ENCODE assay signal across 9 cellular contexts in the genomic region with DNA sequence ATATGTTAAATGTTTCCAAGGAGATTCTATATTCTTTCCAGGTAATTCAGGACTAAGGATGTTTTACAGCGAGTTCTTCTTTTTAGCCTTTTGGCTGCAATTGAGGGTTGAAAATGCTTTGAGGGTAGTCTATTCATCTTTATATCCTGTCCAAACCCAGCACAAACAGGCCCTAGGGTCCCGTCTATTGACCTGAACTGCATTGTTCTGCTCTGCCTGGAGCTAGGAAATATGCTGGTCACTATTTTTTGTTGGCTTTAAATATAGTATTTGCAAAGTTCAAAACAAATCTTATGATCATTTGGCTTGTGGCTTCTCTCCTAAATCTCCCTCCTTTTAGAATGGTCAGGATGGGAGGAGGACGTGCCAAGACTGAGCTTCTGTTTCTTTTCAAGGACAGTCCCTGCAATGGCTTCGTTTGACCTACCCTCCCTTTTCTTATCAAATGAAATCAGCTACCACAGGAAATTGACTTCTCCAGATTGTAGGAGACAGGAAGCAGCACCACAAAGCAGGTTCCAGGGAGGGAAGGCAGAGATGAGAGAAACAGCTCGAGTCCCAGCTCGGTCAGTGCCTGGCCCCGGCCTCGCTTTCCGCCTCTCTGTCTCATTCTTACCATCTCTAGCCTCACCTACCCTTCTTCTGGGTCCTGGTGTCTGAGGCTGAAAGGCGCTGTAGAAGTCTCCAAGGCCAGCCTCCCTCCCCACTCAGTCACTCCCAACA. TPM values are rescaled to one million over a fixed set of nuclear protein-coding genes. Genes with fewer than 3 reads are reported as not detected.
DNase-seq lines count a peak whose midpoint lies in the region; ATAC-seq and TF ChIP-seq lines count a peak whose summit lies in the region.
"Had no signal": no experiment of that assay in that cellular context is flagged by ENCODE, and none has a peak within 500 bp of the region (broad histone marks: within the 10 kb centered on the region; RNA-seq: fewer than 3 reads in every experiment).

No MANE protein-coding gene starts in this region.

- H3K4ac ChIP-seq in neuronal stem cell (ENCODE audit: low read length), result no peak overlapping the region

- peak overlapping the region; percentile 85 for H2AFZ ChIP-seq in neuronal stem cell (ENCODE audit: low read length)

- no peaks in the 10 kb centered on the region for H3K9me3 Mint-ChIP-seq in endodermal cell

- H2BK12ac ChIP-seq in neuronal stem cell (ENCODE audit: low read length), result no peak overlapping the region

- TF ChIP-seq CTCF in Panc1 (IDR thresholded peaks at IDR 0.05) (no peak), endodermal cell (conservative IDR thresholded peaks at IDR 0.05) (no peak)

- in situ Hi-C loops in Panc1 (cut with HindIII; ENCODE audit: low pct_unique_long_range_greater_than_20kb, low sequenced_read_pairs), result no loop called here

- H3K23ac ChIP-seq in neuronal stem cell (ENCODE audit: low read depth, low read length, poor library complexity), result no peak overlapping the region

- H4K91ac ChIP-seq in neuronal stem cell (ENCODE audit: low read depth, low read length, poor library complexity), result no peak overlapping the region

- H4K8ac ChIP-seq in neuronal stem cell (ENCODE audit: low read depth, low read length), result peak overlapping the region; percentile 20

- DNase-seq in GF-D8 (lab: John Stamatoyannopoulos, UW) (peak; percentile 93), Panc1 (ENCODE audit: low read depth, low spot score) (no peak), endodermal cell (peak; percentile 53), neuronal stem cell (ENCODE audit: low spot score) (no peak), middle frontal gyrus (ENCODE audit: extremely low spot score, low spot score) (no peak), mesenteric fat pad (ENCODE audit: low spot score) (no peak)
- no peak for DNase-seq in effector CD4-positive, alpha-beta T cell
- DNase-seq: foreskin melanocyte had no signal

- no peak overlapping the region for H3K4me3 Mint-ChIP-seq in endodermal cell

- H3K9ac ChIP-seq in endodermal cell (ENCODE audit: extremely low read depth, low read length, poor library complexity, severe bottlenecking) (no peak overlapping the region), neuronal stem cell (ENCODE audit: low read depth, low read length, poor library complexity) (no peak overlapping the region)

- no peak overlapping the region for H3K4me3 ChIP-seq in Panc1 (ENCODE audit: low read depth in 2 of 2, low read length in 2 of 2)
- no peak overlapping the region for H3K4me3 ChIP-seq in endodermal cell (ENCODE audit: low read length)
- H3K4me3 ChIP-seq in neuronal stem cell (ENCODE audit: low read length in 2 of 2), result no peak overlapping the region

- H3K27me3 ChIP-seq in Panc1 (ENCODE audit: control insufficient read depth, insufficient read depth, low read length) (no peaks in the 10 kb centered on the region), endodermal cell (ENCODE audit: control insufficient read depth, insufficient read depth, low read length, poor library complexity, severe bottlenecking) (no peaks in the 10 kb centered on the region), neuronal stem cell (ENCODE audit: control insufficient read depth in 3 of 3, insufficient read depth in 3 of 3, low read depth in 1 of 3, low read length in 3 of 3) (no peaks in the 10 kb centered on the region)

- no peak overlapping the region for H2AK5ac ChIP-seq in neuronal stem cell (ENCODE audit: low read depth, low read length)

- H3K27me3 Mint-ChIP-seq in endodermal cell (ENCODE audit: insufficient read depth), result no peaks in the 10 kb centered on the region

- 92% methylated on average over 3 to 10 of the region's 10 CpGs for WGBS in endodermal cell (ENCODE audit: insufficient coverage in 1 of 2, insufficient read length in 1 of 2), 2 experiments
- WGBS in neuronal stem cell (ENCODE audit: extremely low coverage in 2 of 2, insufficient read length in 2 of 2, insufficient replicate concordance in 1 of 2), 2 donors, result no CpG with 5 or more reads among the region's 10 CpGs

- intact Hi-C loops in Panc1 (cut with micrococcal nuclease; ENCODE audit: unreplicated experiment), result no loop called here

- peak overlapping the region; percentile 4 for H2BK120ac ChIP-seq in neuronal stem cell (ENCODE audit: low read depth, low read length)

- H2BK5ac ChIP-seq in neuronal stem cell (ENCODE audit: low read length), result no peak overlapping the region

- CTCF ChIA-PET in Panc1 (lab: Charles Lee), result interaction anchor here (0.6 kb wide), 1 partner anchor 133 kb away, joined by 4 read pairs; no protein-coding TSS in a partner anchor

- H3K9me3 ChIP-seq in Panc1 (ENCODE audit: control insufficient read depth, insufficient read depth, low read depth, low read length), result peaks cover 4% of the 10 kb centered on the region; the same call in 1 of the 2 replicates
- H3K9me3 ChIP-seq in endodermal cell (ENCODE audit: control insufficient read depth, low read length), result no peaks in the 10 kb centered on the region
- H3K9me3 ChIP-seq in neuronal stem cell (replicated peaks in 1 of 2; ENCODE audit: control insufficient read depth in 2 of 2, insufficient read depth in 1 of 2, low read depth in 1 of 2, low read length in 2 of 2), result no peaks in the 10 kb centered on the region

- H3K14ac ChIP-seq in neuronal stem cell (ENCODE audit: low read length), result no peak overlapping the region

- POLR2A ChIA-PET in Panc1 (lab: Charles Lee), result interaction anchor here (0.6 kb wide), 1 partner anchor 10 kb away, joined by 5 read pairs; no protein-coding TSS in a partner anchor

- H3K27ac ChIP-seq in Panc1 (ENCODE audit: low read length), result peak overlapping the region; percentile 58
- no peak overlapping the region for H3K27ac ChIP-seq in endodermal cell (ENCODE audit: low read depth, low read length)
- H3K27ac ChIP-seq in neuronal stem cell (replicated peaks; ENCODE audit: low read length), result no peak overlapping the region

- H2BK15ac ChIP-seq in neuronal stem cell (ENCODE audit: low read length), result no peak overlapping the region

- no peaks in the 10 kb centered on the region for H3K36me3 Mint-ChIP-seq in endodermal cell (ENCODE audit: low read depth)

- no peak overlapping the region for H3K18ac ChIP-seq in neuronal stem cell (ENCODE audit: low read length)

- ATAC-seq in Panc1 (no peak), GM19395 (IDR thresholded peaks at IDR 0.05; ENCODE audit: unreplicated experiment) (no peak)

- peaks cover 13% of the 10 kb centered on the region for H3K4me1 Mint-ChIP-seq in endodermal cell

- no peak overlapping the region for H3K4me2 ChIP-seq in neuronal stem cell (ENCODE audit: insufficient read depth, low read length, poor library complexity, severe bottlenecking)

- no peak overlapping the region for H3K27ac Mint-ChIP-seq in endodermal cell

- H3K79me1 ChIP-seq in neuronal stem cell (ENCODE audit: low read depth, low read length), result no peaks in the 10 kb centered on the region

- no TSS peak for BruUV-seq in Panc1 (replicated peaks; lab: Mats Ljungman, UMichigan)

- no peaks in the 10 kb centered on the region for H3K36me3 ChIP-seq in Panc1 (ENCODE audit: control insufficient read depth, insufficient read depth, low read length)
- H3K36me3 ChIP-seq in endodermal cell (ENCODE audit: control insufficient read depth, insufficient read depth, low read length), result no peaks in the 10 kb centered on the region
- H3K36me3 ChIP-seq in neuronal stem cell (replicated peaks in 1 of 2; ENCODE audit: control insufficient read depth in 2 of 2, insufficient read depth in 2 of 2, low read length in 2 of 2), result no peaks in the 10 kb centered on the region

- H3K4me1 ChIP-seq in Panc1 (ENCODE audit: control insufficient read depth, insufficient read depth, low read length) (peaks cover 11% of the 10 kb centered on the region), endodermal cell (ENCODE audit: control insufficient read depth, insufficient read depth, low read length) (no peaks in the 10 kb centered on the region), neuronal stem cell (ENCODE audit: control insufficient read depth in 2 of 2, insufficient read depth in 1 of 2, low read depth in 1 of 2, low read length in 2 of 2) (peaks cover 0 to 5% of the 10 kb centered on the region in 2 donors)

RNA-seq across cellular contexts. Expression of a gene that starts 27.6 kb away (rescaled TPM):
- total RNA-seq in Panc1 (2021; ENCODE audit: unreplicated experiment) (8.8 TPM), endodermal cell (1 to 10 TPM; 2.1 to 3.2 TPM), mesenteric fat pad (20.7 TPM)
- polyA plus RNA-seq in Panc1 (2012; ENCODE audit: insufficient read length), result 9.9 TPM
- 0.57 TPM for polyA plus RNA-seq in endodermal cell (2013, experiment 1 of 2)
- 0.33 TPM for polyA plus RNA-seq in endodermal cell (2013, experiment 2 of 2)
- 2.1 TPM for polyA plus RNA-seq in neuronal stem cell (2013, experiment 1 of 2)
- 2.0 TPM for polyA plus RNA-seq in neuronal stem cell (2013, experiment 2 of 2)

RNA-seq across cellular contexts. Expression of a gene that starts 43.5 kb away (rescaled TPM):
- total RNA-seq in Panc1 (2021; ENCODE audit: unreplicated experiment) (21.6 TPM), endodermal cell (10 to 100 TPM; 15.9 to 16.4 TPM), mesenteric fat pad (7.7 TPM)
- 8.2 TPM for polyA plus RNA-seq in Panc1 (2012; ENCODE audit: insufficient read length)
- 14.4 TPM for polyA plus RNA-seq in endodermal cell (2013, experiment 1 of 2)
- polyA plus RNA-seq in endodermal cell (2013, experiment 2 of 2), result 14.7 TPM
- polyA plus RNA-seq in neuronal stem cell (2013, experiment 1 of 2), result 10.3 TPM
- 10.8 TPM for polyA plus RNA-seq in neuronal stem cell (2013, experiment 2 of 2)

RNA-seq across cellular contexts. Expression of a gene that starts 43.6 kb away (rescaled TPM):
- total RNA-seq in Panc1 (2021; ENCODE audit: unreplicated experiment) (18.6 TPM), endodermal cell (10 to 100 TPM; 15.1 to 23.0 TPM), mesenteric fat pad (7.3 TPM)
- polyA plus RNA-seq in Panc1 (2012; ENCODE audit: insufficient read length), result 15.6 TPM
- 13.1 TPM for polyA plus RNA-seq in endodermal cell (2013, experiment 1 of 2)
- polyA plus RNA-seq in endodermal cell (2013, experiment 2 of 2), result 10.7 TPM
- polyA plus RNA-seq in neuronal stem cell (2013, experiment 1 of 2), result 12.4 TPM
- 12.2 TPM for polyA plus RNA-seq in neuronal stem cell (2013, experiment 2 of 2)

Comparison
In these comparisons a context has a peak if more than half of its experiments do, and no peak if none do; other contexts are left out.
1. DNase-seq: peak in GF-D8 (single experiment) and endodermal cell (single experiment); none in Panc1 (single experiment), neuronal stem cell (single experiment), middle frontal gyrus (single experiment), mesenteric fat pad (single experiment) and effector CD4-positive, alpha-beta T cell (single experiment).